ENCODE assay signal across 9 cellular contexts in genomic region chr5:53262348-53262970, GRCh38.
A peak's percentile ranks its signal among the peaks of the same experiment; 100 is the strongest.
DNase-seq lines count a peak whose midpoint lies in the region; TF ChIP-seq lines count a peak whose summit lies in the region.
"Had no signal": no experiment of that assay in that cellular context is flagged by ENCODE, and none has a peak within 500 bp of the region (broad histone marks: within the 10 kb centered on the region; RNA-seq: fewer than 3 reads in every experiment).

No MANE protein-coding gene starts in this region.

- H2AFZ ChIP-seq in osteoblast (ENCODE audit: low read length), result no peak overlapping the region

- no peaks in the 10 kb centered on the region for H3K9me3 ChIP-seq in osteoblast (ENCODE audit: low read depth, low read length)
- H3K9me3 ChIP-seq: pancreas had no signal

- H3K79me2 ChIP-seq in osteoblast (ENCODE audit: insufficient read depth, low read length), result no peaks in the 10 kb centered on the region

- no peak overlapping the region for H3K4me3 ChIP-seq in osteoblast (ENCODE audit: insufficient read depth, low read length)
- H3K4me3 ChIP-seq: pancreas had no signal

- no peak overlapping the region for H3K27ac ChIP-seq in osteoblast (ENCODE audit: low read depth, low read length)
- H3K27ac ChIP-seq: pancreas had no signal

- no peaks in the 10 kb centered on the region for H3K4me1 Mint-ChIP-seq in endothelial cell (ENCODE audit: unreplicated experiment)
- no peaks in the 10 kb centered on the region for H3K4me1 Mint-ChIP-seq in immature natural killer cell
- H3K4me1 Mint-ChIP-seq: activated naive CD8-positive, alpha-beta T cell treated with anti-CD3 and anti-CD28 coated beads, Interleukin-2, amount 50 U/mL, for 24 hours had no signal

- H3K4me3 Mint-ChIP-seq in endothelial cell (ENCODE audit: unreplicated experiment), result no peak overlapping the region
- H3K4me3 Mint-ChIP-seq in immature natural killer cell, result no peak overlapping the region
- H3K4me3 Mint-ChIP-seq: activated naive CD8-positive, alpha-beta T cell treated with anti-CD3 and anti-CD28 coated beads, Interleukin-2, amount 50 U/mL, for 24 hours had no signal

- peak; percentile 34; the same call in 1 of the 3 replicates for TF ChIP-seq CTCF in GM12872 (IDR thresholded peaks at IDR 0.05; ENCODE audit: insufficient read depth, low read depth, low read length)
- TF ChIP-seq CTCF in endothelial cell (IDR thresholded peaks at IDR 0.05; ENCODE audit: unreplicated experiment), result peak; percentile 33
- TF ChIP-seq CTCF in osteoblast (IDR thresholded peaks at IDR 0.05; ENCODE audit: extremely low read depth, low read depth, low read length), result peak; percentile 76

- H3K27me3 ChIP-seq in osteoblast (ENCODE audit: insufficient read depth, low read length), result no peaks in the 10 kb centered on the region
- H3K27me3 ChIP-seq: pancreas had no signal

- H3K9me3 Mint-ChIP-seq in endothelial cell (ENCODE audit: unreplicated experiment) (no peaks in the 10 kb centered on the region), immature natural killer cell (peaks cover 0 to 9% (median under 1%) of the 10 kb centered on the region in 6 donors)

- H3K27me3 Mint-ChIP-seq in endothelial cell (ENCODE audit: unreplicated experiment), result no peaks in the 10 kb centered on the region
- peaks cover 0 to 4% (median 3%) of the 10 kb centered on the region in 3 donors for H3K27me3 Mint-ChIP-seq in immature natural killer cell (ENCODE audit: low read depth in 3 of 3)

- no peaks in the 10 kb centered on the region for H4K20me1 ChIP-seq in osteoblast (ENCODE audit: insufficient read depth, low read length)

- H3K4me1 ChIP-seq in osteoblast (ENCODE audit: insufficient read depth, low read length), result peaks cover 16% of the 10 kb centered on the region
- H3K4me1 ChIP-seq: pancreas had no signal

- H3K36me3 Mint-ChIP-seq in endothelial cell (ENCODE audit: low read depth, unreplicated experiment), result no peaks in the 10 kb centered on the region
- H3K36me3 Mint-ChIP-seq in immature natural killer cell, result no peaks in the 10 kb centered on the region

- H3K27ac Mint-ChIP-seq in endothelial cell (ENCODE audit: unreplicated experiment) (no peak overlapping the region), immature natural killer cell (no peak overlapping the region)
- H3K27ac Mint-ChIP-seq: activated naive CD8-positive, alpha-beta T cell treated with anti-CD3 and anti-CD28 coated beads, Interleukin-2, amount 50 U/mL, for 24 hours had no signal

- H3K4me2 ChIP-seq in osteoblast (ENCODE audit: insufficient read depth, low read length), result no peak overlapping the region

- DNase-seq in MV-4-11 (lab: John Stamatoyannopoulos, UW) (peak; percentile 28), endothelial cell (ENCODE audit: low spot score) (peak; percentile 45), osteoblast (ENCODE audit: insufficient read length, low spot score, missing footprints) (peak; percentile 48), kidney glomerular epithelial cell (lab: John Stamatoyannopoulos, UW) (no peak), immature natural killer cell (no peak)
- no peak for DNase-seq in activated naive CD4-positive, alpha-beta T cell treated with Interleukin-2 at 50 U/mL for 16 hours
- DNase-seq: activated naive CD8-positive, alpha-beta T cell treated with anti-CD3 and anti-CD28 coated beads, Interleukin-2, amount 50 U/mL, for 24 hours had no signal

- H3K36me3 ChIP-seq in osteoblast (ENCODE audit: insufficient read depth, low read length), result no peaks in the 10 kb centered on the region
- H3K36me3 ChIP-seq: pancreas had no signal

Comparison
In these comparisons a context has a peak if more than half of its experiments do, and no peak if none do; other contexts are left out.
1. DNase-seq: peak in MV-4-11 (single experiment), endothelial cell (single experiment) and osteoblast (single experiment); none in kidney glomerular epithelial cell (single experiment), activated naive CD4-positive, alpha-beta T cell treated with Interleukin-2 at 50 U/mL for 16 hours (single experiment) and immature natural killer cell (0 of 3).
2. Peak in every context shown above with its lines, with median percentiles within 50 percentile points of each other: CTCF ChIP-seq.